13 cellular contexts compared by ENCODE assay signal in the genomic region with DNA sequence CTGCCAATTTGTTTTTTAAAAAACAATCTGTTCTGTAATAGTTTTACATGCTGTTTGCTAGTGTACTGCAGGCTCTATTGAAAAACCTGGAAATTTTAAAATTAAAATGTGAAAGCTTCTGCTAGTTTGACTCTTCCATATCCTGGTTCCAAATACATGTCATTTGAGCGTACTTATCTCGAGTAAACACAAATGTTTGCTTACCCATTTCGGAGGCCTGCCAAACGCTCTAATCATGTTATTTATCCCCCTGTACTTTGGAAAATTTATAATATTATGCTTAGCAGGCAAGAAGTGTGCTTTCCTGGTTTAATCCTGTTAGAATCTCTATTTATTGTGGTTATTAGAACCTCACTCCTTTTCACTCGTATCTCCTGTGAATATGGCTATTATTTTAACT.
DNase-seq lines count a peak whose midpoint lies in the region.
"Had no signal": no experiment of that assay in that cellular context is flagged by ENCODE, and none has a peak within 500 bp of the region (broad histone marks: within the 10 kb centered on the region; RNA-seq: fewer than 3 reads in every experiment).

No MANE protein-coding gene starts in this region.

- peaks cover 23% of the 10 kb centered on the region for H3K4me1 ChIP-seq in endocrine pancreas (ENCODE audit: control insufficient read depth, insufficient read depth, low read length)

- DNase-seq in COR-L47 (lab: John Stamatoyannopoulos, UW) (peak; percentile 33), NCI-H1092 treated with DMSO at 0.1 percent for 48 hours (lab: John Stamatoyannopoulos, UW) (peak; percentile 82), NCI-H510A (lab: John Stamatoyannopoulos, UW) (peak; percentile 5), NCI-H1694 treated with DMSO at 0.1 percent for 48 hours (lab: John Stamatoyannopoulos, UW) (no peak), HCEC 1CT (no peak)
- no peak for DNase-seq in activated CD4-positive, alpha-beta T cell treated with anti-CD3 and anti-CD28 coated beads for 1 hour
- DNase-seq: CD8-positive, alpha-beta T cell; KG1; MG63; NCI-H1694; NCI-H2227 treated with DMSO at 0.1 percent for 48 hours; NCI-H526 treated with DMSO at 0.1 percent for 48 hours had no signal

- H3K36me3 ChIP-seq in endocrine pancreas (ENCODE audit: control insufficient read depth, insufficient read depth, low read length): no peaks in the 10 kb centered on the region
- H3K36me3 ChIP-seq: MG63 had no signal

- no peaks in the 10 kb centered on the region for H3K27me3 ChIP-seq in endocrine pancreas (ENCODE audit: control insufficient read depth, insufficient read depth, low read length)
- H3K27me3 ChIP-seq: MG63 had no signal

- no peak overlapping the region for H3K9ac ChIP-seq in endocrine pancreas (ENCODE audit: control insufficient read depth, insufficient read depth, low read length)

- no peaks in the 10 kb centered on the region for H3K9me3 ChIP-seq in endocrine pancreas (ENCODE audit: control insufficient read depth, low read length)
- H3K9me3 ChIP-seq: MG63 had no signal

- peak overlapping the region; percentile 40 for H3K4me3 ChIP-seq in endocrine pancreas (ENCODE audit: control insufficient read depth, insufficient read depth, low read length)
- H3K4me3 ChIP-seq: MG63 had no signal

Comparison
In these comparisons a context has a peak if more than half of its experiments do, and no peak if none do; other contexts are left out.
1. DNase-seq: peak in COR-L47 (single experiment), NCI-H1092 treated with DMSO at 0.1 percent for 48 hours (single experiment) and NCI-H510A (single experiment); none in activated CD4-positive, alpha-beta T cell treated with anti-CD3 and anti-CD28 coated beads for 1 hour (single experiment), NCI-H1694 treated with DMSO at 0.1 percent for 48 hours (single experiment) and HCEC 1CT (single experiment).